Comparison of ENCODE assay signal across 28 cellular contexts in the genomic region with DNA sequence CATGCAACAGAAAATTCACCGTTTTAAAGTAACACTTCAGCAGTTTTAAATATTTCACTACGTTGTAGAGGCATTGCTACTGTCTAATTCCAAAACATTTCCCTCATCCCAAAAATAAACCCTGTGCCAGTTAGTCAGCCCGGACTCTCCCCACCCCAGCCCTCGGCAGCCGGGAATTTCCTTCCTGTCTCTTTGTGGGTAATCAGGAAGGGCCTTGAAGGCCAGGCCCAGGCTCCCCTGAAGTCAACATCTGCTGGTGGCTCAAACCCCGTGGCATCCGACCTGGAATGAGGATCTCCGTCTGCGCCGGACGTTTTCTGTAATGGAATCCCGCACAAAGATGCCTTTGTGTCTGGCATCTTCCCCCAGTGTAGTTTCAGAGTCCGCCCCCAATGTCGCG.
"Had no signal": no experiment of that assay in that cellular context is flagged by ENCODE, and none has a peak within 500 bp of the region (broad histone marks: within the 10 kb centered on the region; RNA-seq: fewer than 3 reads in every experiment).

No MANE protein-coding gene starts in this region.

- H3K9ac ChIP-seq: parathyroid adenoma had no signal

- H3K27me3 Mint-ChIP-seq: activated CD4-positive, alpha-beta memory T cell treated with anti-CD3 and anti-CD28 coated beads, Interleukin-2, amount 10 ng/mL, durations not matched to agents 7 days and 5 days; activated CD8-positive, alpha-beta memory T cell treated with anti-CD3 and anti-CD28 coated beads, Interleukin-2, amount 10 ng/mL, durations not matched to agents 7 days and 5 days; activated naive CD8-positive, alpha-beta T cell treated with anti-CD3 and anti-CD28 coated beads, Interleukin-2, amount 10 ng/mL, durations not matched to agents 7 days and 5 days had no signal

- H3K27ac ChIP-seq: body of pancreas, dorsolateral prefrontal cortex, parathyroid adenoma, sigmoid colon had no signal

- H3K36me3 Mint-ChIP-seq: activated CD8-positive, alpha-beta memory T cell treated with anti-CD3 and anti-CD28 coated beads, Interleukin-2, amount 10 ng/mL, durations not matched to agents 7 days and 5 days had no signal

- H3K36me3 ChIP-seq: gastroesophageal sphincter, sigmoid colon, tibial nerve, vagina had no signal

- H3K27ac Mint-ChIP-seq: activated CD4-positive, alpha-beta memory T cell treated with anti-CD3 and anti-CD28 coated beads, Interleukin-2, amount 10 ng/mL, durations not matched to agents 7 days and 5 days; activated CD8-positive, alpha-beta memory T cell treated with anti-CD3 and anti-CD28 coated beads, Interleukin-2, amount 10 ng/mL, durations not matched to agents 7 days and 5 days; activated naive CD8-positive, alpha-beta T cell treated with anti-CD3 and anti-CD28 coated beads, Interleukin-2, amount 10 ng/mL, durations not matched to agents 7 days and 5 days; activated T-helper 2 cell treated with anti-CD3 and anti-CD28 coated beads, Interferon-gamma antibody, Interleukin-2, Interleukin-4, amounts not matched to agents 10 μg/mL and 5 μg/mL and 100 μg/mL, durations not matched to agents 14 hours and 24 hours and 36 hours; endodermal cell; immature natural killer cell had no signal

- DNase-seq: activated CD4-positive, alpha-beta memory T cell treated with anti-CD3 and anti-CD28 coated beads, Interleukin-2, amount 10 ng/mL, durations not matched to agents 7 days and 5 days; activated CD4-positive, alpha-beta T cell treated with anti-CD3 and anti-CD28 coated beads for 48 hours; activated CD4-positive, CD25-positive, alpha-beta regulatory T cell; activated CD8-positive, alpha-beta memory T cell treated with anti-CD3 and anti-CD28 coated beads, Interleukin-2, amount 10 ng/mL, durations not matched to agents 7 days and 5 days; activated naive CD4-positive, alpha-beta T cell treated with Interleukin-2 at 50 U/mL for 16 hours; activated naive CD8-positive, alpha-beta T cell treated with anti-CD3 and anti-CD28 coated beads, Interleukin-2, amount 10 ng/mL, durations not matched to agents 7 days and 5 days; amygdala; body of pancreas; dorsolateral prefrontal cortex; immature natural killer cell; kidney glomerular epithelial cell; left ventricle myocardium superior; mesenchymal stem cell; mucosa of descending colon; naive thymus-derived CD4-positive, alpha-beta T cell; sigmoid colon; stimulated activated CD4-positive, alpha-beta T cell treated with anti-CD3 and anti-CD28 coated beads, Interleukin-12 subunit alpha, Interleukin-12 subunit beta, amount 100 ng/mL, for 4 hours; stimulated activated CD4-positive, alpha-beta T cell treated with anti-CD3 and anti-CD28 coated beads, Interleukin-1b, Interleukin-23, amount 100 ng/mL, for 48 hours; stimulated activated naive CD4-positive, alpha-beta T cell treated with Interleukin-2 at 50 U/mL for 16 hours; substantia nigra; T-helper 1 cell; T-helper 9 cell had no signal

- H3K4me3 ChIP-seq: body of pancreas, dorsolateral prefrontal cortex, gastroesophageal sphincter, mucosa of descending colon, sigmoid colon, tibial nerve, vagina had no signal

- H3K4me1 Mint-ChIP-seq: activated CD4-positive, alpha-beta memory T cell treated with anti-CD3 and anti-CD28 coated beads, Interleukin-2, amount 10 ng/mL, durations not matched to agents 7 days and 5 days; activated CD8-positive, alpha-beta memory T cell treated with anti-CD3 and anti-CD28 coated beads, Interleukin-2, amount 10 ng/mL, durations not matched to agents 7 days and 5 days; activated naive CD8-positive, alpha-beta T cell treated with anti-CD3 and anti-CD28 coated beads, Interleukin-2, amount 10 ng/mL, durations not matched to agents 7 days and 5 days had no signal

- H3K27me3 ChIP-seq: body of pancreas, sigmoid colon, tibial nerve, vagina had no signal

- H3K4me3 Mint-ChIP-seq: activated CD4-positive, alpha-beta memory T cell treated with anti-CD3 and anti-CD28 coated beads, Interleukin-2, amount 10 ng/mL, durations not matched to agents 7 days and 5 days; activated CD8-positive, alpha-beta memory T cell treated with anti-CD3 and anti-CD28 coated beads, Interleukin-2, amount 10 ng/mL, durations not matched to agents 7 days and 5 days; activated naive CD8-positive, alpha-beta T cell treated with anti-CD3 and anti-CD28 coated beads, Interleukin-2, amount 10 ng/mL, durations not matched to agents 7 days and 5 days; endodermal cell; immature natural killer cell had no signal

- H3K9me3 ChIP-seq: body of pancreas, mucosa of descending colon, sigmoid colon, vagina had no signal

- H3K4me1 ChIP-seq: body of pancreas, gastroesophageal sphincter, parathyroid adenoma, sigmoid colon, vagina had no signal
